In genomic region chr2:111671426-111672150, GRCh38 we compare ENCODE assay signal across 13 cellular contexts.
DNase-seq lines count a peak whose midpoint lies in the region; ATAC-seq, FAIRE-seq and TF ChIP-seq lines count a peak whose summit lies in the region.
"Had no signal": no experiment of that assay in that cellular context is flagged by ENCODE, and none has a peak within 500 bp of the region (broad histone marks: within the 10 kb centered on the region; RNA-seq: fewer than 3 reads in every experiment).

No MANE protein-coding gene starts in this region.

- H3K27ac ChIP-seq in coronary artery (peak overlapping the region; percentile 27 to 61), HepG2 (ENCODE audit: extremely low read length, insufficient read depth, low read length) (no peak overlapping the region), thymus (ENCODE audit: low read depth) (peak overlapping the region; percentile 46), esophagus squamous epithelium (peak overlapping the region in 2 of 4 donors; percentile 21 to 65), small intestine (ENCODE audit: low read depth in 1 of 2, low read length in 1 of 2) (peak overlapping the region in 1 of 2 donors; percentile 72)
- H3K27ac ChIP-seq: foreskin keratinocyte, SJCRH30 had no signal

- H2AFZ ChIP-seq in HepG2 (ENCODE audit: low read length), result no peak overlapping the region

- TF ChIP-seq POLR2A in HepG2 (IDR thresholded peaks at IDR 0.05; ENCODE audit: insufficient read depth in 1 of 2, low read depth in 2 of 2, low read length in 2 of 2) (no peak), esophagus squamous epithelium (IDR thresholded peaks at IDR 0.05) (no peak)

- H3K4me1 ChIP-seq in HepG2 (ENCODE audit: insufficient read depth, low read length), result peaks cover 34% of the 10 kb centered on the region
- peaks cover 29% of the 10 kb centered on the region for H3K4me1 ChIP-seq in thymus (ENCODE audit: control insufficient read depth, insufficient read depth, low read length)
- H3K4me1 ChIP-seq in esophagus squamous epithelium, result no peaks in the 10 kb centered on the region
- H3K4me1 ChIP-seq in small intestine (ENCODE audit: control insufficient read depth in 2 of 2, insufficient read depth in 1 of 2, low read depth in 1 of 2, low read length in 1 of 2), result no peaks in the 10 kb centered on the region
- H3K4me1 ChIP-seq: foreskin keratinocyte had no signal

- 72% methylated on average over 15 of the region's 15 CpGs for WGBS in HepG2 (ENCODE audit: low lambda C conversion rate)
- 93% methylated on average over 15 of the region's 15 CpGs for WGBS in thymus
- WGBS in esophagus squamous epithelium, 2 donors, result 90 to 91% methylated on average over 13 of the region's 15 CpGs
- 76 to 91% (median 86%) methylated on average over 11 to 15 of the region's 15 CpGs for WGBS in small intestine, 3 donors

- TF ChIP-seq RAD21 in HepG2 (CRISPR knock-in tag; IDR thresholded peaks at IDR 0.05), result no peak

- H3K9me3 ChIP-seq in HepG2 (ENCODE audit: low read length), result no peaks in the 10 kb centered on the region
- no peaks in the 10 kb centered on the region for H3K9me3 ChIP-seq in thymus (ENCODE audit: control insufficient read depth)
- no peaks in the 10 kb centered on the region for H3K9me3 ChIP-seq in esophagus squamous epithelium
- H3K9me3 ChIP-seq in small intestine (ENCODE audit: control insufficient read depth, low read depth), result no peaks in the 10 kb centered on the region
- H3K9me3 ChIP-seq: SJCRH30 had no signal

- no peak overlapping the region for H3K4me3 ChIP-seq in coronary artery
- H3K4me3 ChIP-seq in HepG2 (replicated peaks in 1 of 3; ENCODE audit: insufficient read depth in 1 of 3, low read depth in 2 of 3, low read length in 3 of 3), result no peak overlapping the region
- no peak overlapping the region for H3K4me3 ChIP-seq in thymus (ENCODE audit: low read length)
- no peak overlapping the region for H3K4me3 ChIP-seq in esophagus squamous epithelium
- no peak overlapping the region for H3K4me3 ChIP-seq in small intestine (ENCODE audit: low read depth in 1 of 2, low read length in 2 of 2)
- H3K4me3 ChIP-seq: SJCRH30 had no signal

- no TSS peak for BruUV-seq in HepG2 (replicated peaks; lab: Mats Ljungman, UMichigan)

- H3K27me3 ChIP-seq in HepG2 (ENCODE audit: control insufficient read depth in 1 of 2, insufficient read depth in 2 of 2, low read length in 2 of 2) (no peaks in the 10 kb centered on the region; a peak in 1 of 5 replicates), thymus (ENCODE audit: control insufficient read depth, insufficient read depth) (no peaks in the 10 kb centered on the region), esophagus squamous epithelium (no peaks in the 10 kb centered on the region), small intestine (ENCODE audit: control insufficient read depth in 2 of 2, insufficient read depth in 2 of 2, low read length in 2 of 2) (no peaks in the 10 kb centered on the region)
- H3K27me3 ChIP-seq: foreskin keratinocyte, SJCRH30 had no signal

- DNase-seq in NOMO-1 treated with DMSO at 0.1 percent for 48 hours (lab: John Stamatoyannopoulos, UW; ENCODE audit: unreplicated experiment), result peak; percentile 33
- peak; percentile 84 for DNase-seq in coronary artery (ENCODE audit: low spot score)
- peak; percentile 33 for DNase-seq in HepG2 (ENCODE audit: low spot score)
- no peak for DNase-seq in esophagus squamous epithelium (lab: John Stamatoyannopoulos, UW)
- DNase-seq in small intestine, result no peak
- no peak for DNase-seq in NCI-H345 (lab: John Stamatoyannopoulos, UW)
- DNase-seq: foreskin keratinocyte, midbrain, NCI-H2107, SJCRH30 had no signal

- no peak for TF ChIP-seq CTCF in coronary artery (IDR thresholded peaks at IDR 0.05)
- no peak for TF ChIP-seq CTCF in HepG2 (CRISPR knock-in tag; IDR thresholded peaks at IDR 0.05)
- TF ChIP-seq CTCF in esophagus squamous epithelium (IDR thresholded peaks at IDR 0.05), result no peak

- CTCF ChIA-PET in HepG2 (lab: Yijun Ruan, JAX; ENCODE audit: low intra/inter-chr PET ratio, low total read pairs), result no interaction called here

- no peak for ATAC-seq in HepG2
- ATAC-seq in GM18861 (IDR thresholded peaks at IDR 0.05; ENCODE audit: unreplicated experiment), result no peak
- ATAC-seq: foreskin keratinocyte; stimulated activated effector memory CD8-positive, alpha-beta T cell treated with anti-CD3 and anti-CD28 coated beads, Interleukin-12 subunit alpha, Interleukin-12 subunit beta, amount 100 ng/mL, for 72 hours had no signal

- no peak overlapping the region for H3K4me2 ChIP-seq in HepG2 (ENCODE audit: low read depth, low read length)

- no peaks in the 10 kb centered on the region for H3K36me3 ChIP-seq in HepG2 (replicated peaks in 1 of 2; ENCODE audit: control insufficient read depth in 1 of 2, insufficient read depth in 2 of 2, low read length in 2 of 2)
- H3K36me3 ChIP-seq in thymus (ENCODE audit: control insufficient read depth, insufficient read depth), result no peaks in the 10 kb centered on the region
- no peaks in the 10 kb centered on the region for H3K36me3 ChIP-seq in esophagus squamous epithelium
- H3K36me3 ChIP-seq in small intestine (ENCODE audit: control insufficient read depth in 2 of 2, insufficient read depth in 2 of 2, low read length in 2 of 2), result no peaks in the 10 kb centered on the region
- H3K36me3 ChIP-seq: SJCRH30 had no signal

- in situ Hi-C loops in HepG2 (cut with HindIII; ENCODE audit: extremely low pct_ligation_motif_present, low pct_unique_long_range_greater_than_20kb), result loop anchor here (25.0 kb wide), 1 partner anchor 184 kb away; no protein-coding TSS in a partner anchor

- H4K20me1 ChIP-seq in HepG2 (ENCODE audit: insufficient read depth, low read length), result no peaks in the 10 kb centered on the region

- POLR2A ChIA-PET in HepG2 (lab: Yijun Ruan, JAX), result no interaction called here

- intact Hi-C loops in HepG2 (cut with micrococcal nuclease; ENCODE audit: unreplicated experiment) (no loop called here), esophagus squamous epithelium (cut with DNase I) (no loop called here)

- H3K79me2 ChIP-seq in HepG2 (ENCODE audit: insufficient read depth, low read length), result no peaks in the 10 kb centered on the region

- TF ChIP-seq EP300 in HepG2 (IDR thresholded peaks at IDR 0.05; ENCODE audit: low read depth in 2 of 2, low read length in 2 of 2) (no peak), HepG2 (CRISPR knock-in tag; IDR thresholded peaks at IDR 0.05; ENCODE audit: borderline replicate concordance) (no peak)

- FAIRE-seq in HepG2 (lab: Jason Lieb, UNC), result no peak
- no peak for FAIRE-seq in small intestine (lab: Jason Lieb, UNC)

- no peak overlapping the region for H3K9ac ChIP-seq in HepG2 (ENCODE audit: insufficient read depth, low read depth, low read length)

TF ChIP-seq in HepG2, 621 proteins besides CTCF, POLR2A, EP300 and RAD21:
- TF ChIP-seq ZSCAN20 (CRISPR knock-in tag; IDR thresholded peaks at IDR 0.05; ENCODE audit: borderline replicate concordance) (no peak), CREB1 (IDR thresholded peaks at IDR 0.05) (peak; percentile 51), CREB1 (CRISPR knock-in tag; IDR thresholded peaks at IDR 0.05) (no peak)
TF ChIP-seq in HepG2: peak in this region for 1.

Comparison
In these comparisons a context has a peak if more than half of its experiments do, and no peak if none do; other contexts are left out.
1. DNase-seq: peak in NOMO-1 treated with DMSO at 0.1 percent for 48 hours (single experiment), coronary artery (single experiment) and HepG2 (single experiment); none in esophagus squamous epithelium (single experiment), small intestine (single experiment) and NCI-H345 (single experiment).